In genomic region chr12:59158066-59158465, GRCh38 we compare ENCODE assay signal across 19 cellular contexts.
"Had no signal": no experiment of that assay in that cellular context is flagged by ENCODE, and none has a peak within 500 bp of the region (broad histone marks: within the 10 kb centered on the region; RNA-seq: fewer than 3 reads in every experiment).

No MANE protein-coding gene starts in this region.

- ATAC-seq: SK-N-SH treated with all-trans-retinoic acid at 6 μM for 48 hours had no signal

- H3K27ac ChIP-seq: RWPE1 had no signal

- DNase-seq: KBM-7, MV-4-11, NCI-H1048, NCI-H1105, NCI-H1417, NCI-H1436 treated with DMSO at 0.1 percent for 48 hours, NCI-H1694, NCI-H187 treated with DMSO at 0.1 percent for 48 hours, NCI-H2081 treated with DMSO at 0.1 percent for 48 hours, NCI-H2171, NCI-H226, NCI-H446, NCI-H510A, NCI-H524 treated with DMSO at 0.1 percent for 48 hours, NCI-H69, NCI-H774, SHP77 had no signal
